12 cellular contexts compared by ENCODE assay signal in the genomic region with DNA sequence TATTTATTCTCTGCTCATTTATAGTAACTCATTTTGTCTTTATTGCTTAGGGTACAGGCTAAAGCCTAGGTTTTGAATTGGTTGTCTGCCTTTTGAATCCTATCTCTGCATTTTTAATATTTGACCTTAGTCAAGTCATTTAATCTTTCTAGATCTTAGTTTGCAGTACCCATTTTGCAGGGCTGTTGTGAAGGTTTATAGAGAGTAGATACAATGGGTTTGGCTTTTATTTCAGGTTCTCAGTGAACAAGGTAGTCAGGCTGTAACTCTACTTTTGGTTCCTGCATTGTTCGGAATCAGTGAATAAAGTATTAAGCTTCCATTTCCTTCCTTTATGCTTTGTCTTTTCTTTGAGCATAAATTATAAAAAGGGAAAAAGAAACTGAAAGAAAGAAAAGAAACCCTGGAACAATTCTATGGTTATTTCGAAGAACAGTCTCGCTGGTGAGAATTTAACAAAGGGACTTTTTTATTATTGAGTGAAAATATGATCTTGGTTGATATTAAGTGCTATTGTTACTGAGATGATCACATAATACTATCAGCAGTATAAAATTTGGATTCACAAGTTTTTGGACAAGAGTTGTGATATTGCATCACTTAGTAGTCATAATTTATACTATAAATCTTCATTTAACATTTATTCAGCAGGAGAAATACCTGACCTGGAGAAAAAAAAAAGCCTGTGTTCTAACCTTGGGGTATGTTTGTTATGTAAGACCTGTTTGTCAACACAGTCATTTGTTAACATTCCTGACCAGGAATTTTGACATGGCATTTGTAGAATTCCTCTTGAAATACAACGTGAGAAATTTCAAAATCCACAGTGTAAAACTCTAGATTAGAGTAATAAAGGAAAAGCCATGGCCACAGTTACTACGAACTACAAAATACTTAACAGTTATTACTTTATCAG.
DNase-seq lines count a peak whose midpoint lies in the region; ATAC-seq and TF ChIP-seq lines count a peak whose summit lies in the region.
"Had no signal": no experiment of that assay in that cellular context is flagged by ENCODE, and none has a peak within 500 bp of the region (broad histone marks: within the 10 kb centered on the region; RNA-seq: fewer than 3 reads in every experiment).

No MANE protein-coding gene starts in this region.

- POLR2A ChIA-PET in CD4-positive, alpha-beta T cell (lab: Charles Lee), result interaction anchor here (0.6 kb wide), 1 partner anchor 134 kb away, joined by 3 read pairs; no protein-coding TSS in a partner anchor

- H3K4me3 Mint-ChIP-seq in CD4-positive, alpha-beta T cell, result peak overlapping the region; percentile 54
- H3K4me3 Mint-ChIP-seq in activated naive CD8-positive, alpha-beta T cell treated with anti-CD3 and anti-CD28 coated beads for 36 hours, result peak overlapping the region; percentile 58
- H3K4me3 Mint-ChIP-seq: nephron had no signal

- no peaks in the 10 kb centered on the region for H3K27me3 ChIP-seq in CD4-positive, alpha-beta T cell (ENCODE audit: control insufficient read depth, insufficient read depth, low read length)

- CTCF ChIA-PET in CD4-positive, alpha-beta T cell (lab: Charles Lee), result interaction anchor here (1.2 kb wide), 1 partner anchor 32 kb away, joined by 3 read pairs; no protein-coding TSS in a partner anchor

- TF ChIP-seq CTCF in CD4-positive, alpha-beta T cell (IDR thresholded peaks at IDR 0.05), result no peak
- TF ChIP-seq CTCF in GM20000 (IDR thresholded peaks at IDR 0.05; ENCODE audit: extremely low read depth, missing control alignments), result no peak

- no peak overlapping the region for H3K27ac ChIP-seq in CD4-positive, alpha-beta T cell (ENCODE audit: low read depth, low read length)
- no peak overlapping the region for H3K27ac ChIP-seq in substantia nigra (ENCODE audit: low read depth, low read length, poor library complexity, severe bottlenecking)

- peak; percentile 17 for ATAC-seq in CD4-positive, alpha-beta T cell (ENCODE audit: poor library complexity)
- ATAC-seq in GM21529 (IDR thresholded peaks at IDR 0.05; ENCODE audit: unreplicated experiment), result no peak

- peak overlapping the region; percentile 48 for H3K27ac Mint-ChIP-seq in CD4-positive, alpha-beta T cell
- peak overlapping the region; percentile 82 for H3K27ac Mint-ChIP-seq in activated naive CD8-positive, alpha-beta T cell treated with anti-CD3 and anti-CD28 coated beads for 36 hours
- H3K27ac Mint-ChIP-seq: nephron had no signal

- intact Hi-C loops in CD4-positive, alpha-beta T cell (cut with DNase I, micrococcal nuclease), result no loop called here

- no peaks in the 10 kb centered on the region for H3K9me3 Mint-ChIP-seq in CD4-positive, alpha-beta T cell
- no peaks in the 10 kb centered on the region for H3K9me3 Mint-ChIP-seq in activated naive CD8-positive, alpha-beta T cell treated with anti-CD3 and anti-CD28 coated beads for 36 hours
- H3K9me3 Mint-ChIP-seq: nephron had no signal

- peaks cover 57% of the 10 kb centered on the region for H3K36me3 Mint-ChIP-seq in CD4-positive, alpha-beta T cell (ENCODE audit: low read depth)
- H3K36me3 Mint-ChIP-seq in activated naive CD8-positive, alpha-beta T cell treated with anti-CD3 and anti-CD28 coated beads for 36 hours, result peaks cover 25% of the 10 kb centered on the region

- DNase-seq in CD4-positive, alpha-beta T cell, result no peak
- peak; percentile 6 for DNase-seq in GM20000 (ENCODE audit: low spot score)
- no peak for DNase-seq in activated naive CD8-positive, alpha-beta T cell treated with anti-CD3 and anti-CD28 coated beads for 36 hours
- peak; percentile 19 to 40 for DNase-seq in lung microvascular endothelial cell (ENCODE audit: low read depth in 2 of 2)
- no peak for DNase-seq in AG08396 (ENCODE audit: low spot score)
- no peak for DNase-seq in substantia nigra (lab: John Stamatoyannopoulos, UW)
- DNase-seq in NCI-H2227 treated with DMSO at 0.1 percent for 48 hours (lab: John Stamatoyannopoulos, UW), result no peak
- DNase-seq: activated CD4-positive, alpha-beta T cell treated with anti-CD3 and anti-CD28 coated beads for 1 hour; NCI-H510A treated with DMSO at 0.1 percent for 48 hours; SHP77 had no signal

- no peaks in the 10 kb centered on the region for H3K27me3 Mint-ChIP-seq in CD4-positive, alpha-beta T cell
- H3K27me3 Mint-ChIP-seq in activated naive CD8-positive, alpha-beta T cell treated with anti-CD3 and anti-CD28 coated beads for 36 hours, result no peaks in the 10 kb centered on the region

- H3K4me1 Mint-ChIP-seq in CD4-positive, alpha-beta T cell (ENCODE audit: low read depth), result peaks cover 21% of the 10 kb centered on the region
- H3K4me1 Mint-ChIP-seq in activated naive CD8-positive, alpha-beta T cell treated with anti-CD3 and anti-CD28 coated beads for 36 hours, result peaks cover 24% of the 10 kb centered on the region

- H3K9me3 ChIP-seq in CD4-positive, alpha-beta T cell (ENCODE audit: control insufficient read depth, low read length), result no peaks in the 10 kb centered on the region

Comparison
In these comparisons a context has a peak if more than half of its experiments do, and no peak if none do; other contexts are left out.
1. DNase-seq: peak in GM20000 (single experiment) and lung microvascular endothelial cell (2 of 2); none in CD4-positive, alpha-beta T cell (0 of 10), activated naive CD8-positive, alpha-beta T cell treated with anti-CD3 and anti-CD28 coated beads for 36 hours (single experiment), AG08396 (single experiment), substantia nigra (0 of 49) and NCI-H2227 treated with DMSO at 0.1 percent for 48 hours (single experiment).